15 cellular contexts compared by ENCODE assay signal in genomic region chr7:107989618-107990373, GRCh38. TPM values are rescaled to one million over a fixed set of nuclear protein-coding genes. Genes with fewer than 3 reads are reported as not detected.
A peak's percentile ranks its signal among the peaks of the same experiment; 100 is the strongest.
DNase-seq lines count a peak whose midpoint lies in the region; ATAC-seq and TF ChIP-seq lines count a peak whose summit lies in the region.
"Had no signal": no experiment of that assay in that cellular context is flagged by ENCODE, and none has a peak within 500 bp of the region (broad histone marks: within the 10 kb centered on the region; RNA-seq: fewer than 3 reads in every experiment).

No MANE protein-coding gene starts in this region.

- H3K4me2 ChIP-seq in hepatocyte: no peak overlapping the region

- ATAC-seq in heart right ventricle: peak; percentile 50 to 82 (median 69)
- ATAC-seq in GM19328 (IDR thresholded peaks at IDR 0.05; ENCODE audit: unreplicated experiment): no peak
- ATAC-seq: left lobe of liver; stimulated activated naive B cell treated with anti-CD40 and anti-IgM and Interleukin-4, amounts not matched to agents 10 μg/mL and 1 μg/mL and 100 μg/mL, for 72 hours had no signal

- H3K27me3 ChIP-seq in ascending aorta: no peaks in the 10 kb centered on the region
- no peaks in the 10 kb centered on the region for H3K27me3 ChIP-seq in heart right ventricle
- no peaks in the 10 kb centered on the region for H3K27me3 ChIP-seq in stomach smooth muscle (ENCODE audit: control insufficient read depth in 1 of 2, insufficient read depth in 2 of 2, low read length in 2 of 2)
- H3K27me3 ChIP-seq in hepatocyte: no peaks in the 10 kb centered on the region
- H3K27me3 ChIP-seq: ovary had no signal

- DNase-seq in GM04503 (ENCODE audit: low read depth) (peak; percentile 52), ascending aorta (ENCODE audit: low spot score in 2 of 2) (peak in 1 of 2 donors; percentile 90), heart right ventricle (peak; percentile 34 to 46), foreskin melanocyte (no peak), hepatocyte (ENCODE audit: low spot score) (no peak), NCI-H524 treated with DMSO at 0.1 percent for 48 hours (lab: John Stamatoyannopoulos, UW) (no peak)
- DNase-seq: activated CD4-positive, alpha-beta T cell treated with anti-CD3 and anti-CD28 coated beads, Interleukin-2, amount 50 U/mL, for 48 hours; activated gamma-delta T cell treated with Interleukin-2 at 50 U/mL for 16 hours; CD4-positive, alpha-beta T cell; central memory CD4-positive, alpha-beta T cell; ovary; stimulated activated naive B cell treated with anti-CD40 and anti-IgM and Interleukin-4, amounts not matched to agents 10 μg/mL and 1 μg/mL and 100 μg/mL, for 72 hours had no signal

- intact Hi-C loops in ascending aorta (cut with DNase I): loop anchor here (2.0 kb wide), 1 partner anchor 17 kb away; no protein-coding TSS in a partner anchor
- intact Hi-C loops in heart right ventricle (cut with DNase I): no loop called here

- no peaks in the 10 kb centered on the region for H4K20me1 ChIP-seq in hepatocyte (ENCODE audit: insufficient read depth, poor library complexity, severe bottlenecking)

- WGBS in heart right ventricle, 2 donors: 55 to 68% methylated on average over 9 of the region's 9 CpGs
- WGBS in hepatocyte (ENCODE audit: low lambda C conversion rate, missing lambda C conversion rate): 90% methylated on average over 9 of the region's 9 CpGs

- H3K27ac ChIP-seq in ascending aorta: peak overlapping the region; percentile 77 to 80
- H3K27ac ChIP-seq in heart right ventricle: peak overlapping the region; percentile 30 to 77 (median 64)
- peak overlapping the region; percentile 3 for H3K27ac ChIP-seq in stomach smooth muscle (ENCODE audit: low read length)
- H3K27ac ChIP-seq in hepatocyte: no peak overlapping the region
- H3K27ac ChIP-seq: ovary had no signal

- H3K4me3 ChIP-seq in ascending aorta (no peak overlapping the region), heart right ventricle (no peak overlapping the region), stomach smooth muscle (ENCODE audit: low read length in 2 of 2) (no peak overlapping the region), hepatocyte (no peak overlapping the region)
- H3K4me3 ChIP-seq: ovary had no signal

- H3K9me2 ChIP-seq in hepatocyte (replicated peaks; ENCODE audit: insufficient read depth): no peaks in the 10 kb centered on the region

- H3K9me3 ChIP-seq in ascending aorta (no peaks in the 10 kb centered on the region), heart right ventricle (no peaks in the 10 kb centered on the region), stomach smooth muscle (ENCODE audit: control insufficient read depth in 2 of 2, low read length in 2 of 2) (no peaks in the 10 kb centered on the region), hepatocyte (ENCODE audit: low read depth) (no peaks in the 10 kb centered on the region)
- H3K9me3 ChIP-seq: ovary had no signal

- no peak overlapping the region for H3K9ac ChIP-seq in stomach smooth muscle (ENCODE audit: low read length in 2 of 2)

- no peak for TF ChIP-seq CTCF in ascending aorta (IDR thresholded peaks at IDR 0.05)
- TF ChIP-seq CTCF in heart right ventricle (IDR thresholded peaks at IDR 0.05): no peak
- TF ChIP-seq CTCF in hepatocyte (IDR thresholded peaks at IDR 0.05; ENCODE audit: poor library complexity): no peak

- peaks cover 61% of the 10 kb centered on the region for H3K79me2 ChIP-seq in hepatocyte

- H3K4me1 ChIP-seq in ascending aorta (peaks cover 4 to 12% of the 10 kb centered on the region in 2 donors), heart right ventricle (peaks cover 4 to 64% (median 35%) of the 10 kb centered on the region in 9 donors), stomach smooth muscle (ENCODE audit: control insufficient read depth, insufficient read depth, low read length) (peaks cover 2% of the 10 kb centered on the region), hepatocyte (ENCODE audit: insufficient read depth) (peaks cover 13% of the 10 kb centered on the region)

- H3K36me3 ChIP-seq in ascending aorta (peaks cover 13 to 57% of the 10 kb centered on the region in 2 donors), heart right ventricle (peaks cover 0 to 74% (median 15%) of the 10 kb centered on the region in 9 donors), stomach smooth muscle (ENCODE audit: control insufficient read depth in 2 of 2, insufficient read depth in 2 of 2, low read length in 2 of 2) (peaks cover 24 to 32% of the 10 kb centered on the region in 2 donors), hepatocyte (replicated peaks; ENCODE audit: insufficient read depth, low read depth) (peaks cover 3% of the 10 kb centered on the region)
- H3K36me3 ChIP-seq: ovary had no signal

- H2AFZ ChIP-seq in hepatocyte: no peak overlapping the region

RNA-seq across cellular contexts. Expression of gene LAMB1, which starts 13.2 kb away (rescaled TPM):
- total RNA-seq in ascending aorta (198 TPM), heart right ventricle (10 to 100 TPM; 33.3 to 84.8 (median 52.7) TPM), hepatocyte (323 and 355 TPM in 2 replicates)
- polyA plus RNA-seq in heart right ventricle (100 to 1,000 TPM in 1 of 2 donors, 10 to 100 TPM in 1; 84.0 to 145 TPM), hepatocyte (284 and 329 TPM in 2 replicates)
- total RNA-seq: CD4-positive, alpha-beta T cell had no signal

Comparison
In these comparisons a context has a peak if more than half of its experiments do, and no peak if none do; other contexts are left out.
1. DNase-seq: peak in GM04503 (single experiment) and heart right ventricle (2 of 2); none in foreskin melanocyte (single experiment), hepatocyte (single experiment) and NCI-H524 treated with DMSO at 0.1 percent for 48 hours (single experiment).